ENCODE assay signal across 17 cellular contexts in genomic region chr14:80428171-80428570, GRCh38.
"Had no signal": no experiment of that assay in that cellular context is flagged by ENCODE, and none has a peak within 500 bp of the region (broad histone marks: within the 10 kb centered on the region; RNA-seq: fewer than 3 reads in every experiment).

No MANE protein-coding gene starts in this region.

- H3K9me3 Mint-ChIP-seq: activated CD4-positive, alpha-beta memory T cell treated with anti-CD3 and anti-CD28 coated beads for 36 hours; activated T-cell treated with anti-CD3 and anti-CD28 coated beads, Interleukin-2, amount 50 U/mL, for 4 hours had no signal

- H3K27me3 Mint-ChIP-seq: activated CD4-positive, alpha-beta memory T cell treated with anti-CD3 and anti-CD28 coated beads for 36 hours; activated naive CD8-positive, alpha-beta T cell; effector memory CD8-positive, alpha-beta T cell had no signal

- H3K27ac Mint-ChIP-seq: activated CD4-positive, alpha-beta memory T cell treated with anti-CD3 and anti-CD28 coated beads for 36 hours; activated naive CD8-positive, alpha-beta T cell; effector memory CD8-positive, alpha-beta T cell had no signal

- ATAC-seq: activated T-cell treated with anti-CD3 and anti-CD28 coated beads, Interleukin-2, amount 50 U/mL, for 4 hours; effector memory CD8-positive, alpha-beta T cell; left ventricle myocardium superior had no signal

- H3K36me3 Mint-ChIP-seq: activated CD4-positive, alpha-beta memory T cell treated with anti-CD3 and anti-CD28 coated beads for 36 hours; activated naive CD8-positive, alpha-beta T cell had no signal

- H3K4me3 Mint-ChIP-seq: activated CD4-positive, alpha-beta memory T cell treated with anti-CD3 and anti-CD28 coated beads for 36 hours; activated naive CD8-positive, alpha-beta T cell; activated T-cell treated with anti-CD3 and anti-CD28 coated beads, Interleukin-2, amount 50 U/mL, for 4 hours; effector memory CD8-positive, alpha-beta T cell had no signal

- H3K36me3 ChIP-seq: ovary, tibial artery, vagina had no signal

- H3K4me1 ChIP-seq: vagina had no signal

- H3K27ac ChIP-seq: epithelial cell of prostate, ovary, tibial artery, VCaP had no signal

- DNase-seq: activated CD4-positive, alpha-beta memory T cell treated with anti-CD3 and anti-CD28 coated beads for 36 hours; activated effector memory CD4-positive, alpha-beta T cell treated with anti-CD3 and anti-CD28 coated beads, Interleukin-2, amount 50 U/mL, for 16 hours; activated T-cell treated with anti-CD3 and anti-CD28 coated beads, Interleukin-2, amount 50 U/mL, for 4 hours; anterior cingulate cortex; cortex of kidney; effector memory CD8-positive, alpha-beta T cell; head of caudate nucleus; left ventricle myocardium superior; ovary; stimulated activated CD4-positive, alpha-beta T cell treated with anti-CD3 and anti-CD28 coated beads, Interleukin-15, amount 100 ng/mL, for 24 hours; stimulated activated CD4-positive, alpha-beta T cell treated with anti-CD3 and anti-CD28 coated beads, Interleukin-4, amount 100 ng/mL, for 4 hours; T-helper 9 cell; tibial artery had no signal

- H3K27me3 ChIP-seq: ovary, tibial artery, vagina had no signal

- H3K4me3 ChIP-seq: ovary, tibial artery, vagina had no signal

- H3K9me3 ChIP-seq: ovary, tibial artery, vagina had no signal
